In genomic region chr17:82241926-82242697, GRCh38 we compare ENCODE assay signal across 1 cellular context.
TF ChIP-seq lines count a peak whose summit lies in the region.

No MANE protein-coding gene starts in this region.

TF ChIP-seq in K562, 482 proteins besides CTCF, POLR2A, EP300 and RAD21 (continued from another document and continues in another):
- TF ChIP-seq ZNF778 (CRISPR knock-in tag; IDR thresholded peaks at IDR 0.05) = no peak
- TF ChIP-seq CBX3 (IDR thresholded peaks at IDR 0.05; ENCODE audit: borderline replicate concordance in 1 of 2, low read length in 2 of 2) = no peak
- TF ChIP-seq CBX2 (IDR thresholded peaks at IDR 0.05; ENCODE audit: insufficient read depth, low read length, poor library complexity, severe bottlenecking) = no peak
- no peak for TF ChIP-seq PURB (CRISPR knock-in tag; IDR thresholded peaks at IDR 0.05; ENCODE audit: low read depth)
- no peak for TF ChIP-seq ZNF316 (IDR thresholded peaks at IDR 0.05)
- TF ChIP-seq EZH2 (IDR thresholded peaks at IDR 0.05; ENCODE audit: borderline replicate concordance, low read depth, low read length) = no peak
- TF ChIP-seq GTF2E2 (tag; IDR thresholded peaks at IDR 0.05) = no peak
- TF ChIP-seq ZNF583 (CRISPR knock-in tag; IDR thresholded peaks at IDR 0.05) = no peak
- no peak for TF ChIP-seq RHOXF2B (CRISPR knock-in tag; conservative IDR thresholded peaks at IDR 0.05)
- no peak for TF ChIP-seq ZNF311 (CRISPR knock-in tag; IDR thresholded peaks at IDR 0.05)
- no peak for TF ChIP-seq NR2C2 (CRISPR knock-in tag; IDR thresholded peaks at IDR 0.05)
- TF ChIP-seq NR2C2 (tag; IDR thresholded peaks at IDR 0.05) = peak; percentile 56
- TF ChIP-seq ARID3B (CRISPR knock-in tag; IDR thresholded peaks at IDR 0.05; ENCODE audit: borderline replicate concordance) = no peak
- no peak for TF ChIP-seq ZNF23 (CRISPR knock-in tag; IDR thresholded peaks at IDR 0.05)
- no peak for TF ChIP-seq MECOM (CRISPR knock-in tag; IDR thresholded peaks at IDR 0.05)
- no peak for TF ChIP-seq DIDO1 (tag; IDR thresholded peaks at IDR 0.05; ENCODE audit: low read depth)
- no peak for TF ChIP-seq NBN (IDR thresholded peaks at IDR 0.05; ENCODE audit: low read depth)
- TF ChIP-seq NRF1 (conservative IDR thresholded peaks at IDR 0.05 in 1 of 2, IDR thresholded peaks at IDR 0.05 in 1 of 2) = no peak
- peak; percentile 11; the same call in 1 of the 2 replicates for TF ChIP-seq L3MBTL2 (IDR thresholded peaks at IDR 0.05)
- no peak for TF ChIP-seq KAT2B (IDR thresholded peaks at IDR 0.05; ENCODE audit: low read depth, low read length)
- TF ChIP-seq ZKSCAN1 (IDR thresholded peaks at IDR 0.05; ENCODE audit: low read depth, low read length) = 0 out of 2 replicates have a peak, but pooled peaks have one; percentile 20
- no peak for TF ChIP-seq TFAM (CRISPR knock-in tag; conservative IDR thresholded peaks at IDR 0.05)
- TF ChIP-seq ZFX (CRISPR knock-in tag; IDR thresholded peaks at IDR 0.05) = no peak; the same call in 1 of the 2 replicates
- TF ChIP-seq, protein P1, sequence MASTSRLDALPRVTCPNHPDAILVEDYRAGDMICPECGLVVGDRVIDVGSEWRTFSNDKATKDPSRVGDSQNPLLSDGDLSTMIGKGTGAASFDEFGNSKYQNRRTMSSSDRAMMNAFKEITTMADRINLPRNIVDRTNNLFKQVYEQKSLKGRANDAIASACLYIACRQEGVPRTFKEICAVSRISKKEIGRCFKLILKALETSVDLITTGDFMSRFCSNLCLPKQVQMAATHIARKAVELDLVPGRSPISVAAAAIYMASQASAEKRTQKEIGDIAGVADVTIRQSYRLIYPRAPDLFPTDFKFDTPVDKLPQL (IDR thresholded peaks at IDR 0.05; ENCODE audit: extremely low read depth, insufficient read length) = no peak
- TF ChIP-seq, protein P2, sequence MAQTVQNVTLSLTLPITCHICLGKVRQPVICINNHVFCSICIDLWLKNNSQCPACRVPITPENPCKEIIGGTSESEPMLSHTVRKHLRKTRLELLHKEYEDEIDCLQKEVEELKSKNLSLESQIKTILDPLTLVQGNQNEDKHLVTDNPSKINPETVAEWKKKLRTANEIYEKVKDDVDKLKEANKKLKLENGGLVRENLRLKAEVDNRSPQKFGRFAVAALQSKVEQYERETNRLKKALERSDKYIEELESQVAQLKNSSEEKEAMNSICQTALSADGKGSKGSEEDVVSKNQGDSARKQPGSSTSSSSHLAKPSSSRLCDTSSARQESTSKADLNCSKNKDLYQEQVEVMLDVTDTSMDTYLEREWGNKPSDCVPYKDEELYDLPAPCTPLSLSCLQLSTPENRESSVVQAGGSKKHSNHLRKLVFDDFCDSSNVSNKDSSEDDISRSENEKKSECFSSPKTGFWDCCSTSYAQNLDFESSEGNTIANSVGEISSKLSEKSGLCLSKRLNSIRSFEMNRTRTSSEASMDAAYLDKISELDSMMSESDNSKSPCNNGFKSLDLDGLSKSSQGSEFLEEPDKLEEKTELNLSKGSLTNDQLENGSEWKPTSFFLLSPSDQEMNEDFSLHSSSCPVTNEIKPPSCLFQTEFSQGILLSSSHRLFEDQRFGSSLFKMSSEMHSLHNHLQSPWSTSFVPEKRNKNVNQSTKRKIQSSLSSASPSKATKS (CRISPR knock-in tag; IDR thresholded peaks at IDR 0.05) = no peak
- peak; percentile 85 for TF ChIP-seq ZNF740 (CRISPR knock-in tag; IDR thresholded peaks at IDR 0.05)
- 0 out of 4 replicates have a peak, but pooled peaks of 1 of the 2 experiments have one; percentile 37 for TF ChIP-seq ZNF740 (tag; IDR thresholded peaks at IDR 0.05)
- no peak for TF ChIP-seq FIP1L1 (IDR thresholded peaks at IDR 0.05; ENCODE audit: low read depth, low read length, poor library complexity, severe bottlenecking)
- no peak for TF ChIP-seq NFIX (CRISPR knock-in tag; IDR thresholded peaks at IDR 0.05; ENCODE audit: low read depth)
- TF ChIP-seq FOXM1 (IDR thresholded peaks at IDR 0.05; ENCODE audit: low read depth) = no peak
- no peak for TF ChIP-seq FOXM1 (CRISPR knock-in tag; IDR thresholded peaks at IDR 0.05; ENCODE audit: low read depth)
- peak; percentile 17 to 19; a peak in 1 of 4 replicates for TF ChIP-seq MAZ (CRISPR knock-in tag; conservative IDR thresholded peaks at IDR 0.05 in 1 of 2, IDR thresholded peaks at IDR 0.05 in 1 of 2)
- TF ChIP-seq HNRNPL (IDR thresholded peaks at IDR 0.05; ENCODE audit: low read depth, low read length) = 0 out of 2 replicates have a peak, but pooled peaks have one; percentile 15
- no peak for TF ChIP-seq STAT5A (IDR thresholded peaks at IDR 0.05; ENCODE audit: borderline replicate concordance, low read length)
- no peak for TF ChIP-seq BACH1 (tag; IDR thresholded peaks at IDR 0.05)
- TF ChIP-seq, protein P3, sequence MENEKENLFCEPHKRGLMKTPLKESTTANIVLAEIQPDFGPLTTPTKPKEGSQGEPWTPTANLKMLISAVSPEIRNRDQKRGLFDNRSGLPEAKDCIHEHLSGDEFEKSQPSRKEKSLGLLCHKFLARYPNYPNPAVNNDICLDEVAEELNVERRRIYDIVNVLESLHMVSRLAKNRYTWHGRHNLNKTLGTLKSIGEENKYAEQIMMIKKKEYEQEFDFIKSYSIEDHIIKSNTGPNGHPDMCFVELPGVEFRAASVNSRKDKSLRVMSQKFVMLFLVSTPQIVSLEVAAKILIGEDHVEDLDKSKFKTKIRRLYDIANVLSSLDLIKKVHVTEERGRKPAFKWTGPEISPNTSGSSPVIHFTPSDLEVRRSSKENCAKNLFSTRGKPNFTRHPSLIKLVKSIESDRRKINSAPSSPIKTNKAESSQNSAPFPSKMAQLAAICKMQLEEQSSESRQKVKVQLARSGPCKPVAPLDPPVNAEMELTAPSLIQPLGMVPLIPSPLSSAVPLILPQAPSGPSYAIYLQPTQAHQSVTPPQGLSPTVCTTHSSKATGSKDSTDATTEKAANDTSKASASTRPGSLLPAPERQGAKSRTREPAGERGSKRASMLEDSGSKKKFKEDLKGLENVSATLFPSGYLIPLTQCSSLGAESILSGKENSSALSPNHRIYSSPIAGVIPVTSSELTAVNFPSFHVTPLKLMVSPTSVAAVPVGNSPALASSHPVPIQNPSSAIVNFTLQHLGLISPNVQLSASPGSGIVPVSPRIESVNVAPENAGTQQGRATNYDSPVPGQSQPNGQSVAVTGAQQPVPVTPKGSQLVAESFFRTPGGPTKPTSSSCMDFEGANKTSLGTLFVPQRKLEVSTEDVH (IDR thresholded peaks at IDR 0.05; ENCODE audit: low read depth, partially characterized antibody) = no peak
- TF ChIP-seq FOXJ3 (CRISPR knock-in tag; IDR thresholded peaks at IDR 0.05) = no peak
- TF ChIP-seq, protein P4, sequence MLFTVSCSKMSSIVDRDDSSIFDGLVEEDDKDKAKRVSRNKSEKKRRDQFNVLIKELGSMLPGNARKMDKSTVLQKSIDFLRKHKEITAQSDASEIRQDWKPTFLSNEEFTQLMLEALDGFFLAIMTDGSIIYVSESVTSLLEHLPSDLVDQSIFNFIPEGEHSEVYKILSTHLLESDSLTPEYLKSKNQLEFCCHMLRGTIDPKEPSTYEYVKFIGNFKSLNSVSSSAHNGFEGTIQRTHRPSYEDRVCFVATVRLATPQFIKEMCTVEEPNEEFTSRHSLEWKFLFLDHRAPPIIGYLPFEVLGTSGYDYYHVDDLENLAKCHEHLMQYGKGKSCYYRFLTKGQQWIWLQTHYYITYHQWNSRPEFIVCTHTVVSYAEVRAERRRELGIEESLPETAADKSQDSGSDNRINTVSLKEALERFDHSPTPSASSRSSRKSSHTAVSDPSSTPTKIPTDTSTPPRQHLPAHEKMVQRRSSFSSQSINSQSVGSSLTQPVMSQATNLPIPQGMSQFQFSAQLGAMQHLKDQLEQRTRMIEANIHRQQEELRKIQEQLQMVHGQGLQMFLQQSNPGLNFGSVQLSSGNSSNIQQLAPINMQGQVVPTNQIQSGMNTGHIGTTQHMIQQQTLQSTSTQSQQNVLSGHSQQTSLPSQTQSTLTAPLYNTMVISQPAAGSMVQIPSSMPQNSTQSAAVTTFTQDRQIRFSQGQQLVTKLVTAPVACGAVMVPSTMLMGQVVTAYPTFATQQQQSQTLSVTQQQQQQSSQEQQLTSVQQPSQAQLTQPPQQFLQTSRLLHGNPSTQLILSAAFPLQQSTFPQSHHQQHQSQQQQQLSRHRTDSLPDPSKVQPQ (CRISPR knock-in tag; IDR thresholded peaks at IDR 0.05; ENCODE audit: borderline replicate concordance) = no peak
- TF ChIP-seq, protein P5, sequence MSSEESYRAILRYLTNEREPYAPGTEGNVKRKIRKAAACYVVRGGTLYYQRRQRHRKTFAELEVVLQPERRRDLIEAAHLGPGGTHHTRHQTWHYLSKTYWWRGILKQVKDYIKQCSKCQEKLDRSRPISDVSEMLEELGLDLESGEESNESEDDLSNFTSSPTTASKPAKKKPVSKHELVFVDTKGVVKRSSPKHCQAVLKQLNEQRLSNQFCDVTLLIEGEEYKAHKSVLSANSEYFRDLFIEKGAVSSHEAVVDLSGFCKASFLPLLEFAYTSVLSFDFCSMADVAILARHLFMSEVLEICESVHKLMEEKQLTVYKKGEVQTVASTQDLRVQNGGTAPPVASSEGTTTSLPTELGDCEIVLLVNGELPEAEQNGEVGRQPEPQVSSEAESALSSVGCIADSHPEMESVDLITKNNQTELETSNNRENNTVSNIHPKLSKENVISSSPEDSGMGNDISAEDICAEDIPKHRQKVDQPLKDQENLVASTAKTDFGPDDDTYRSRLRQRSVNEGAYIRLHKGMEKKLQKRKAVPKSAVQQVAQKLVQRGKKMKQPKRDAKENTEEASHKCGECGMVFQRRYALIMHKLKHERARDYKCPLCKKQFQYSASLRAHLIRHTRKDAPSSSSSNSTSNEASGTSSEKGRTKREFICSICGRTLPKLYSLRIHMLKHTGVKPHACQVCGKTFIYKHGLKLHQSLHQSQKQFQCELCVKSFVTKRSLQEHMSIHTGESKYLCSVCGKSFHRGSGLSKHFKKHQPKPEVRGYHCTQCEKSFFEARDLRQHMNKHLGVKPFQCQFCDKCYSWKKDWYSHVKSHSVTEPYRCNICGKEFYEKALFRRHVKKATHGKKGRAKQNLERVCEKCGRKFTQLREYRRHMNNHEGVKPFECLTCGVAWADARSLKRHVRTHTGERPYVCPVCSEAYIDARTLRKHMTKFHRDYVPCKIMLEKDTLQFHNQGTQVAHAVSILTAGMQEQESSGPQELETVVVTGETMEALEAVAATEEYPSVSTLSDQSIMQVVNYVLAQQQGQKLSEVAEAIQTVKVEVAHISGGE (CRISPR knock-in tag; IDR thresholded peaks at IDR 0.05) = peak in 1 of 3 experiments; percentile 31; a peak in 1 of 6 replicates
- TF ChIP-seq POLR2B (IDR thresholded peaks at IDR 0.05; ENCODE audit: low read depth, partially characterized antibody) = no peak
- TF ChIP-seq KLF1 (tag; IDR thresholded peaks at IDR 0.05) = no peak
- no peak for TF ChIP-seq JUNB (CRISPR knock-in tag; conservative IDR thresholded peaks at IDR 0.05)
- no peak for TF ChIP-seq KHSRP (IDR thresholded peaks at IDR 0.05)
- peak; percentile 57 for TF ChIP-seq POLR2G (IDR thresholded peaks at IDR 0.05; ENCODE audit: low read depth, low read length)
- TF ChIP-seq, protein P6, sequence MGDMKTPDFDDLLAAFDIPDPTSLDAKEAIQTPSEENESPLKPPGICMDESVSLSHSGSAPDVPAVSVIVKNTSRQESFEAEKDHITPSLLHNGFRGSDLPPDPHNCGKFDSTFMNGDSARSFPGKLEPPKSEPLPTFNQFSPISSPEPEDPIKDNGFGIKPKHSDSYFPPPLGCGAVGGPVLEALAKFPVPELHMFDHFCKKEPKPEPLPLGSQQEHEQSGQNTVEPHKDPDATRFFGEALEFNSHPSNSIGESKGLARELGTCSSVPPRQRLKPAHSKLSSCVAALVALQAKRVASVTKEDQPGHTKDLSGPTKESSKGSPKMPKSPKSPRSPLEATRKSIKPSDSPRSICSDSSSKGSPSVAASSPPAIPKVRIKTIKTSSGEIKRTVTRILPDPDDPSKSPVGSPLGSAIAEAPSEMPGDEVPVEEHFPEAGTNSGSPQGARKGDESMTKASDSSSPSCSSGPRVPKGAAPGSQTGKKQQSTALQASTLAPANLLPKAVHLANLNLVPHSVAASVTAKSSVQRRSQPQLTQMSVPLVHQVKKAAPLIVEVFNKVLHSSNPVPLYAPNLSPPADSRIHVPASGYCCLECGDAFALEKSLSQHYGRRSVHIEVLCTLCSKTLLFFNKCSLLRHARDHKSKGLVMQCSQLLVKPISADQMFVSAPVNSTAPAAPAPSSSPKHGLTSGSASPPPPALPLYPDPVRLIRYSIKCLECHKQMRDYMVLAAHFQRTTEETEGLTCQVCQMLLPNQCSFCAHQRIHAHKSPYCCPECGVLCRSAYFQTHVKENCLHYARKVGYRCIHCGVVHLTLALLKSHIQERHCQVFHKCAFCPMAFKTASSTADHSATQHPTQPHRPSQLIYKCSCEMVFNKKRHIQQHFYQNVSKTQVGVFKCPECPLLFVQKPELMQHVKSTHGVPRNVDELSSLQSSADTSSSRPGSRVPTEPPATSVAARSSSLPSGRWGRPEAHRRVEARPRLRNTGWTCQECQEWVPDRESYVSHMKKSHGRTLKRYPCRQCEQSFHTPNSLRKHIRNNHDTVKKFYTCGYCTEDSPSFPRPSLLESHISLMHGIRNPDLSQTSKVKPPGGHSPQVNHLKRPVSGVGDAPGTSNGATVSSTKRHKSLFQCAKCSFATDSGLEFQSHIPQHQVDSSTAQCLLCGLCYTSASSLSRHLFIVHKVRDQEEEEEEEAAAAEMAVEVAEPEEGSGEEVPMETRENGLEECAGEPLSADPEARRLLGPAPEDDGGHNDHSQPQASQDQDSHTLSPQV (IDR thresholded peaks at IDR 0.05) = peak; percentile 72
- TF ChIP-seq MTA3 (IDR thresholded peaks at IDR 0.05; ENCODE audit: borderline replicate concordance) = no peak
- TF ChIP-seq, protein P7, sequence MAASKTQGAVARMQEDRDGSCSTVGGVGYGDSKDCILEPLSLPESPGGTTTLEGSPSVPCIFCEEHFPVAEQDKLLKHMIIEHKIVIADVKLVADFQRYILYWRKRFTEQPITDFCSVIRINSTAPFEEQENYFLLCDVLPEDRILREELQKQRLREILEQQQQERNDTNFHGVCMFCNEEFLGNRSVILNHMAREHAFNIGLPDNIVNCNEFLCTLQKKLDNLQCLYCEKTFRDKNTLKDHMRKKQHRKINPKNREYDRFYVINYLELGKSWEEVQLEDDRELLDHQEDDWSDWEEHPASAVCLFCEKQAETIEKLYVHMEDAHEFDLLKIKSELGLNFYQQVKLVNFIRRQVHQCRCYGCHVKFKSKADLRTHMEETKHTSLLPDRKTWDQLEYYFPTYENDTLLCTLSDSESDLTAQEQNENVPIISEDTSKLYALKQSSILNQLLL (CRISPR knock-in tag; IDR thresholded peaks at IDR 0.05; ENCODE audit: borderline replicate concordance) = no peak
